16 cellular contexts compared by ENCODE assay signal in the genomic region with DNA sequence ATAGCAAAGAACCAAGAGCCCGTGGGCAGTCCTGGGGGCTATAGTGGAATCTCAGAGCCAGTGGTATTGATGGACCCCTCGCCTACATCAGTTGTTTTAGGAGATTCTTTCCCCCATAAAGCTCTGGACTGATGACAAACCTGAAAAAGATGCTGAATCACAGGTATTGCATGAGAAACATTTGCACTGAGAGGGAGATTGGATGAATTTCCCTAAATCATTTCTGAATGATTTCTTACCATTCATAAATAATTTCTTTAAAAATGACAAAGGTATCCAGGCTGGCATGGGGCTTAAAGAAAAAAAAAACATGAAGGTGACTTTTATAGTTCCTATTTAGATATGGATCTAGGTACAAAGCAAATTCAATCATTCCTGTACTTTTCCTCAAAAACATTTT. TPM values are rescaled to one million over a fixed set of nuclear protein-coding genes. Genes with fewer than 3 reads are reported as not detected.
"Had no signal": no experiment of that assay in that cellular context is flagged by ENCODE, and none has a peak within 500 bp of the region (broad histone marks: within the 10 kb centered on the region; RNA-seq: fewer than 3 reads in every experiment).

No MANE protein-coding gene starts in this region.

- ATAC-seq: activated T-helper 17 cell treated with anti-CD3 and anti-CD28 coated beads, Interleukin-2, amount 50 U/mL, for 72 hours; body of pancreas; psoas muscle; T-helper 17 cell; upper lobe of right lung had no signal

- H3K9me3 ChIP-seq: body of pancreas, esophagus muscularis mucosa, left ventricle myocardium inferior, psoas muscle, upper lobe of right lung had no signal

- H3K4me3 ChIP-seq: body of pancreas, dorsolateral prefrontal cortex, esophagus muscularis mucosa, left ventricle myocardium inferior, psoas muscle, upper lobe of right lung had no signal

- FAIRE-seq: islet of Langerhans had no signal

- H3K36me3 ChIP-seq: esophagus muscularis mucosa, left ventricle myocardium inferior, upper lobe of right lung had no signal

- H3K27me3 ChIP-seq: body of pancreas, esophagus muscularis mucosa, upper lobe of right lung had no signal

- DNase-seq: activated CD4-positive, alpha-beta T cell treated with anti-CD3 and anti-CD28 coated beads, Interleukin-2, amount 10 ng/mL, durations not matched to agents 7 days and 5 days; activated CD4-positive, CD25-positive, alpha-beta regulatory T cell; activated CD8-positive, alpha-beta memory T cell treated with anti-CD3 and anti-CD28 coated beads for 24 hours; activated naive CD4-positive, alpha-beta T cell treated with anti-CD3 and anti-CD28 coated beads, Interleukin-2, amount 10 ng/mL, durations not matched to agents 7 days and 5 days; activated T-cell treated with anti-CD3 and anti-CD28 coated beads for 4 hours; body of pancreas; dorsolateral prefrontal cortex; head of caudate nucleus; left ventricle myocardium inferior; psoas muscle; stimulated activated CD4-positive, alpha-beta T cell treated with anti-CD3 and anti-CD28 coated beads, Interleukin-4, amount 100 ng/mL, for 1 hour; T-helper 17 cell; upper lobe of right lung had no signal

- H3K4me1 ChIP-seq: body of pancreas, psoas muscle, upper lobe of right lung had no signal

- H3K27ac ChIP-seq: body of pancreas, dorsolateral prefrontal cortex, esophagus muscularis mucosa, left ventricle myocardium inferior, psoas muscle, upper lobe of right lung had no signal

RNA-seq across cellular contexts. Expression of gene SLIT3, which starts 54.0 kb away (rescaled TPM):
- total RNA-seq: T-helper 17 cell had no signal
